Comparison of ENCODE assay signal across 33 cellular contexts in the genomic region with DNA sequence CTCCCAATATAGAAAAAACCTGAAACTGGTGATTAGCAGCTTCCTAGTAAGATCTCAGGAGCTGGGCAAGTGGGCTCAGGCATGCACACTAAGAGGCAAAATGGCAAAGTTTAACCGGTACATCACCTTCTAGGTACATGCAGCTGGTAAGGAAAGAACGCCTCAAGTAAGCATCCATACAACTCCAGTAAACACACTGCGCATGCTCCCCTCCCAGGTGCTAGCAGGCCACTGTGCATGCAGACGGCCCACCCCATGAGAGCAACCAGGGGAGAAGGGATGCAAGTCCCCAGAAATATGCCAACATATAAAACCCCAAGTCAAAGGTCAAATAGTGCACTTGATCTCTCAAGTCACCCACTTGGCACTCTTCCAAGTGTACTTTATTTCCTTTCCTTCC.
"Had no signal": no experiment of that assay in that cellular context is flagged by ENCODE, and none has a peak within 500 bp of the region (broad histone marks: within the 10 kb centered on the region; RNA-seq: fewer than 3 reads in every experiment).

No MANE protein-coding gene starts in this region.

- H3K27ac ChIP-seq: PC-9, RWPE1, SJCRH30, SK-N-MC had no signal

- H3K4me3 Mint-ChIP-seq: T-cell had no signal

- ATAC-seq: Panc1, Right ventricle myocardium inferior, SK-N-SH treated with all-trans-retinoic acid at 6 μM for 48 hours, T-cell had no signal

- H2AFZ ChIP-seq: PC-9 had no signal

- H3K27ac Mint-ChIP-seq: T-cell had no signal

- DNase-seq: Karpas-422, MG63, NCI-H1048, NCI-H1092 treated with DMSO at 0.1 percent for 48 hours, NCI-H1105 treated with DMSO at 0.1 percent for 48 hours, NCI-H1417, NCI-H1436, NCI-H146, NCI-H187, NCI-H1930, NCI-H2029 treated with DMSO at 0.1 percent for 48 hours, NCI-H2081 treated with DMSO at 0.1 percent for 48 hours, NCI-H2107, NCI-H2171, NCI-H226, NCI-H446 treated with DMSO at 0.1 percent for 48 hours, NCI-H510A, NCI-H524, NCI-H526, NCI-H69, NCI-H748 treated with DMSO at 0.1 percent for 48 hours, NCI-H82, PC-9, SHP77, SIG-M5, SJCRH30, T-cell had no signal

- H3K27me3 ChIP-seq: MG63, SJCRH30 had no signal

- H3K9me3 ChIP-seq: MG63, SJCRH30 had no signal

- H3K4me1 ChIP-seq: SJCRH30 had no signal

- H3K4me3 ChIP-seq: MG63, PC-9, SJCRH30, SK-N-MC had no signal

- FAIRE-seq: RCC 7860 had no signal

- H3K9me3 Mint-ChIP-seq: T-cell had no signal

- H3K36me3 Mint-ChIP-seq: T-cell had no signal

- H3K4me2 ChIP-seq: PC-9 had no signal

- H3K36me3 ChIP-seq: MG63, SJCRH30 had no signal
